22 cellular contexts compared by ENCODE assay signal in genomic region chr6:36488221-36488620, GRCh38. TPM values are rescaled to one million over a fixed set of nuclear protein-coding genes. Genes with fewer than 3 reads are reported as not detected.
DNase-seq lines count a peak whose midpoint lies in the region; ATAC-seq and TF ChIP-seq lines count a peak whose summit lies in the region.
"Had no signal": no experiment of that assay in that cellular context is flagged by ENCODE, and none has a peak within 500 bp of the region (broad histone marks: within the 10 kb centered on the region; RNA-seq: fewer than 3 reads in every experiment).

No MANE protein-coding gene starts in this region.

- H3K4me3 ChIP-seq in left ventricle myocardium inferior (no peak overlapping the region), psoas muscle (no peak overlapping the region)
- H3K4me3 ChIP-seq: GM12878 had no signal

- H3K9me3 ChIP-seq in left ventricle myocardium inferior (replicated peaks) (no peaks in the 10 kb centered on the region), psoas muscle (no peaks in the 10 kb centered on the region)
- H3K9me3 ChIP-seq: Caco-2 had no signal

- H3K4me3 Mint-ChIP-seq in activated CD8-positive, alpha-beta T cell treated with anti-CD3 and anti-CD28 coated beads for 36 hours: no peak overlapping the region
- no peak overlapping the region for H3K4me3 Mint-ChIP-seq in activated CD8-positive, alpha-beta T cell treated with anti-CD3 and anti-CD28 coated beads, Interleukin-2, amount 10 ng/mL, durations not matched to agents 7 days and 5 days
- H3K4me3 Mint-ChIP-seq in HFFc6: no peak overlapping the region
- H3K4me3 Mint-ChIP-seq: CD14-positive monocyte had no signal

- DNase-seq in activated CD8-positive, alpha-beta T cell treated with anti-CD3 and anti-CD28 coated beads for 36 hours: no peak
- no peak for DNase-seq in activated CD8-positive, alpha-beta T cell treated with anti-CD3 and anti-CD28 coated beads, Interleukin-2, amount 10 ng/mL, durations not matched to agents 7 days and 5 days
- DNase-seq in HFFc6: no peak
- no peak for DNase-seq in left ventricle myocardium inferior
- no peak for DNase-seq in psoas muscle
- DNase-seq: AML-193, Caco-2, KG1, NCI-H1105 treated with DMSO at 0.1 percent for 48 hours, NCI-H187 treated with DMSO at 0.1 percent for 48 hours, NCI-H2227 treated with DMSO at 0.1 percent for 48 hours, NCI-H510A treated with DMSO at 0.1 percent for 48 hours, NCI-H774, SHP77 treated with DMSO at 0.1 percent for 48 hours had no signal

- intact Hi-C loops in activated CD8-positive, alpha-beta T cell treated with anti-CD3 and anti-CD28 coated beads for 36 hours (cut with micrococcal nuclease): no loop called here
- intact Hi-C loops in left ventricle myocardium inferior (cut with micrococcal nuclease): no loop called here
- intact Hi-C loops in psoas muscle (cut with DNase I): no loop called here

- H3K36me3 ChIP-seq in left ventricle myocardium inferior (peaks cover 49% of the 10 kb centered on the region), psoas muscle (ENCODE audit: insufficient read depth in 1 of 2, low read depth in 1 of 2) (peaks cover 19 to 71% of the 10 kb centered on the region in 2 donors)

- H3K9me3 Mint-ChIP-seq in activated CD8-positive, alpha-beta T cell treated with anti-CD3 and anti-CD28 coated beads for 36 hours: no peaks in the 10 kb centered on the region
- H3K9me3 Mint-ChIP-seq in activated CD8-positive, alpha-beta T cell treated with anti-CD3 and anti-CD28 coated beads, Interleukin-2, amount 10 ng/mL, durations not matched to agents 7 days and 5 days (ENCODE audit: insufficient read depth): no peaks in the 10 kb centered on the region
- H3K9me3 Mint-ChIP-seq in HFFc6: no peaks in the 10 kb centered on the region
- H3K9me3 Mint-ChIP-seq: CD14-positive monocyte had no signal

- peaks cover 65% of the 10 kb centered on the region for H3K36me3 Mint-ChIP-seq in activated CD8-positive, alpha-beta T cell treated with anti-CD3 and anti-CD28 coated beads for 36 hours (ENCODE audit: low read depth)
- peaks cover 81% of the 10 kb centered on the region for H3K36me3 Mint-ChIP-seq in activated CD8-positive, alpha-beta T cell treated with anti-CD3 and anti-CD28 coated beads, Interleukin-2, amount 10 ng/mL, durations not matched to agents 7 days and 5 days (ENCODE audit: low read depth)
- peaks cover 59% of the 10 kb centered on the region for H3K36me3 Mint-ChIP-seq in HFFc6 (ENCODE audit: low read depth)

- POLR2A ChIA-PET in activated CD8-positive, alpha-beta T cell treated with anti-CD3 and anti-CD28 coated beads for 36 hours (lab: Charles Lee): interaction anchor here (0.9 to 1.0 kb wide), 3 partner anchors 9 to 39 kb away, joined by 3 to 4 read pairs (median 4); no protein-coding TSS in a partner anchor
- POLR2A ChIA-PET in activated CD8-positive, alpha-beta T cell treated with anti-CD3 and anti-CD28 coated beads, Interleukin-2, amount 10 ng/mL, durations not matched to agents 7 days and 5 days (lab: Charles Lee): interaction anchor here (1.6 kb wide), 1 partner anchor 28 kb away, joined by 3 read pairs; no protein-coding TSS in a partner anchor

- H3K27ac ChIP-seq in left ventricle myocardium inferior (replicated peaks) (peak overlapping the region; percentile 9), psoas muscle (no peak overlapping the region)
- H3K27ac ChIP-seq: 22Rv1 had no signal

- CTCF ChIA-PET in activated CD8-positive, alpha-beta T cell treated with anti-CD3 and anti-CD28 coated beads for 36 hours (lab: Charles Lee): interaction anchor here (1.2 to 1.5 kb wide), 2 partner anchors 9 to 58 kb away, joined by 3 to 5 read pairs; no protein-coding TSS in a partner anchor
- CTCF ChIA-PET in activated CD8-positive, alpha-beta T cell treated with anti-CD3 and anti-CD28 coated beads, Interleukin-2, amount 10 ng/mL, durations not matched to agents 7 days and 5 days (lab: Charles Lee): interaction anchor here (1.1 to 1.7 kb wide), 3 partner anchors 16 to 91 kb away, joined by 3 to 4 read pairs (median 3); no protein-coding TSS in a partner anchor

- peaks cover 22% of the 10 kb centered on the region for H3K4me1 ChIP-seq in left ventricle myocardium inferior
- peaks cover 15% of the 10 kb centered on the region for H3K4me1 ChIP-seq in psoas muscle
- H3K4me1 ChIP-seq: Caco-2 had no signal

- H3K27me3 ChIP-seq in left ventricle myocardium inferior (ENCODE audit: low read depth) (no peaks in the 10 kb centered on the region), psoas muscle (ENCODE audit: insufficient read depth in 3 of 3, low read length in 2 of 3) (no peaks in the 10 kb centered on the region)

- peaks cover 5% of the 10 kb centered on the region for H3K4me1 Mint-ChIP-seq in activated CD8-positive, alpha-beta T cell treated with anti-CD3 and anti-CD28 coated beads for 36 hours (ENCODE audit: low read depth)
- no peaks in the 10 kb centered on the region for H3K4me1 Mint-ChIP-seq in activated CD8-positive, alpha-beta T cell treated with anti-CD3 and anti-CD28 coated beads, Interleukin-2, amount 10 ng/mL, durations not matched to agents 7 days and 5 days (ENCODE audit: low read depth)
- peaks cover 35% of the 10 kb centered on the region for H3K4me1 Mint-ChIP-seq in HFFc6 (ENCODE audit: low read depth)

- peak overlapping the region; percentile 34 for H3K27ac Mint-ChIP-seq in activated CD8-positive, alpha-beta T cell treated with anti-CD3 and anti-CD28 coated beads for 36 hours
- H3K27ac Mint-ChIP-seq in activated CD8-positive, alpha-beta T cell treated with anti-CD3 and anti-CD28 coated beads, Interleukin-2, amount 10 ng/mL, durations not matched to agents 7 days and 5 days: no peak overlapping the region
- peak overlapping the region; percentile 46; the same call in 1 of the 2 replicates for H3K27ac Mint-ChIP-seq in HFFc6

- no peak for ATAC-seq in activated CD8-positive, alpha-beta T cell treated with anti-CD3 and anti-CD28 coated beads for 36 hours
- ATAC-seq in activated CD8-positive, alpha-beta T cell treated with anti-CD3 and anti-CD28 coated beads, Interleukin-2, amount 10 ng/mL, durations not matched to agents 7 days and 5 days: no peak
- ATAC-seq in psoas muscle (peak in 3 of 4 donors; percentile 29 to 59 (median 42)), SK-N-SH treated with all-trans-retinoic acid at 6 μM for 48 hours (no peak), GM21447 (IDR thresholded peaks at IDR 0.05; ENCODE audit: unreplicated experiment) (no peak), GM18873 (IDR thresholded peaks at IDR 0.05; ENCODE audit: low FRiP score, unreplicated experiment) (no peak)
- ATAC-seq: GM12878, HepG2 had no signal

- no peaks in the 10 kb centered on the region for H3K27me3 Mint-ChIP-seq in activated CD8-positive, alpha-beta T cell treated with anti-CD3 and anti-CD28 coated beads for 36 hours
- no peaks in the 10 kb centered on the region for H3K27me3 Mint-ChIP-seq in activated CD8-positive, alpha-beta T cell treated with anti-CD3 and anti-CD28 coated beads, Interleukin-2, amount 10 ng/mL, durations not matched to agents 7 days and 5 days (ENCODE audit: low read depth)
- peaks cover 7% of the 10 kb centered on the region for H3K27me3 Mint-ChIP-seq in HFFc6 (ENCODE audit: insufficient read depth)

- TF ChIP-seq CTCF in activated CD8-positive, alpha-beta T cell treated with anti-CD3 and anti-CD28 coated beads for 36 hours (IDR thresholded peaks at IDR 0.05): no peak
- TF ChIP-seq CTCF in HFFc6 (IDR thresholded peaks at IDR 0.05) (no peak), left ventricle myocardium inferior (IDR thresholded peaks at IDR 0.05; ENCODE audit: borderline replicate concordance) (no peak), psoas muscle (IDR thresholded peaks at IDR 0.05) (no peak)

TF ChIP-seq in SK-N-SH treated with all-trans-retinoic acid at 6 μM for 48 hours, 23 proteins besides CTCF, POLR2A, EP300 and RAD21:
- TF ChIP-seq ESRRG (CRISPR knock-in tag; IDR thresholded peaks at IDR 0.05) (no peak), ZNF8 (CRISPR knock-in tag; IDR thresholded peaks at IDR 0.05) (no peak)

RNA-seq across cellular contexts. Expression of gene KCTD20, which starts 45.4 kb away (rescaled TPM):
- total RNA-seq in activated CD8-positive, alpha-beta T cell treated with anti-CD3 and anti-CD28 coated beads for 36 hours: 10 to 100 TPM; 42.7 to 45.1 TPM
- total RNA-seq in activated CD8-positive, alpha-beta T cell treated with anti-CD3 and anti-CD28 coated beads, Interleukin-2, amount 10 ng/mL, durations not matched to agents 7 days and 5 days: 10 to 100 TPM; 56.5 to 58.9 TPM
- total RNA-seq in HFFc6 (2021; fragmentation: NEBNext Ultra II Directional; extraction: Animal tissue kit (Norgen Biotek cat#: 25700)): 10 to 100 TPM; 53.0 to 81.7 (median 65.4) TPM
- total RNA-seq in left ventricle myocardium inferior: 21.3 TPM
- 10 to 100 TPM; 20.5 to 30.4 (median 22.3) TPM for total RNA-seq in psoas muscle
- 10 to 100 TPM; 11.6 to 44.4 (median 40.0) TPM for polyA plus RNA-seq in psoas muscle

RNA-seq across cellular contexts. Expression of gene PXT1, which starts 45.6 kb away (rescaled TPM):
- total RNA-seq in activated CD8-positive, alpha-beta T cell treated with anti-CD3 and anti-CD28 coated beads for 36 hours: under 1 TPM; 0.22 to 0.36 TPM
- total RNA-seq in activated CD8-positive, alpha-beta T cell treated with anti-CD3 and anti-CD28 coated beads, Interleukin-2, amount 10 ng/mL, durations not matched to agents 7 days and 5 days: under 1 TPM; 0.16 TPM
- total RNA-seq in HFFc6 (2021; fragmentation: NEBNext Ultra II Directional; extraction: Animal tissue kit (Norgen Biotek cat#: 25700)): under 1 TPM in 3 of 6 experiments, not detected in 3; 0.09 to 0.12 (median 0.09) TPM
- not detected for total RNA-seq in left ventricle myocardium inferior
- total RNA-seq in psoas muscle: under 1 TPM in 3 of 4 donors, not detected in 1; 0.10 to 0.34 (median 0.17) TPM
- polyA plus RNA-seq in psoas muscle: under 1 TPM; 0.03 to 0.31 (median 0.12) TPM
- total RNA-seq: Caco-2, H1, HepG2 had no signal

RNA-seq across cellular contexts. Expression of gene STK38, which starts 59.1 kb away (rescaled TPM):
- total RNA-seq in activated CD8-positive, alpha-beta T cell treated with anti-CD3 and anti-CD28 coated beads for 36 hours: 10 to 100 TPM; 22.9 to 23.4 TPM
- 10 to 100 TPM; 53.5 to 54.4 TPM for total RNA-seq in activated CD8-positive, alpha-beta T cell treated with anti-CD3 and anti-CD28 coated beads, Interleukin-2, amount 10 ng/mL, durations not matched to agents 7 days and 5 days
- 10 to 100 TPM; 37.4 to 44.9 (median 41.9) TPM for total RNA-seq in HFFc6 (2021; fragmentation: NEBNext Ultra II Directional; extraction: Animal tissue kit (Norgen Biotek cat#: 25700))
- total RNA-seq in left ventricle myocardium inferior (25.5 TPM), psoas muscle (10 to 100 TPM in 3 of 4 donors, 1 to 10 TPM in 1; 7.7 to 13.6 (median 12.6) TPM)
- polyA plus RNA-seq in psoas muscle: 10 to 100 TPM in 1 of 3 donors, 1 to 10 TPM in 2; 8.1 to 18.9 (median 8.4) TPM

Comparison
In these comparisons a context has a peak if more than half of its experiments do, and no peak if none do; other contexts are left out.
1. ATAC-seq: peak in psoas muscle (3 of 4); none in activated CD8-positive, alpha-beta T cell treated with anti-CD3 and anti-CD28 coated beads for 36 hours (single experiment), activated CD8-positive, alpha-beta T cell treated with anti-CD3 and anti-CD28 coated beads, Interleukin-2, amount 10 ng/mL, durations not matched to agents 7 days and 5 days (single experiment), SK-N-SH treated with all-trans-retinoic acid at 6 μM for 48 hours (single experiment), GM21447 (single experiment) and GM18873 (single experiment).